In genomic region chr21:31124005-31124404, GRCh38 we compare ENCODE assay signal across 12 cellular contexts.
DNase-seq lines count a peak whose midpoint lies in the region; ATAC-seq and TF ChIP-seq lines count a peak whose summit lies in the region.
"Had no signal": no experiment of that assay in that cellular context is flagged by ENCODE, and none has a peak within 500 bp of the region (broad histone marks: within the 10 kb centered on the region; RNA-seq: fewer than 3 reads in every experiment).

No MANE protein-coding gene starts in this region.

- no peak overlapping the region for H3K4ac ChIP-seq in neuronal stem cell (ENCODE audit: low read length)

- H3K4me3 ChIP-seq in adrenal gland (no peak overlapping the region), neuronal stem cell (ENCODE audit: low read length in 2 of 2) (no peak overlapping the region)

- no peak overlapping the region for H3K18ac ChIP-seq in neuronal stem cell (ENCODE audit: low read length)

- DNase-seq in adrenal gland = peak in 5 of 7 donors; percentile 32 to 41 (median 33)
- DNase-seq in neuronal stem cell (ENCODE audit: low spot score) = peak; percentile 8
- no peak for DNase-seq in MCF 10A (ENCODE audit: unreplicated experiment)
- no peak for DNase-seq in HuH-7 (ENCODE audit: low spot score)
- DNase-seq: activated CD8-positive, alpha-beta T cell treated with anti-CD3 and anti-CD28 coated beads for 36 hours; DMS153; effector CD8-positive, alpha-beta T cell; NCI-H1105 treated with DMSO at 0.1 percent for 48 hours had no signal

- 28 to 41% (median 37%) methylated on average over 6 of the region's 6 CpGs for WGBS in adrenal gland, 4 donors
- no CpG with 5 or more reads among the region's 6 CpGs for WGBS in neuronal stem cell (ENCODE audit: extremely low coverage in 2 of 2, insufficient read length in 2 of 2, insufficient replicate concordance in 1 of 2), 2 donors

- no peak overlapping the region for H2BK12ac ChIP-seq in neuronal stem cell (ENCODE audit: low read length)

- H3K9me3 ChIP-seq in adrenal gland (replicated peaks in 1 of 3) (no peaks in the 10 kb centered on the region), neuronal stem cell (replicated peaks in 1 of 2; ENCODE audit: control insufficient read depth in 2 of 2, insufficient read depth in 1 of 2, low read depth in 1 of 2, low read length in 2 of 2) (no peaks in the 10 kb centered on the region)

- BruUV-seq in MCF 10A (replicated peaks; lab: Mats Ljungman, UMichigan) = no TSS peak

- H3K36me3 ChIP-seq in adrenal gland (replicated peaks in 1 of 2) (peaks cover 0 to 28% of the 10 kb centered on the region in 2 donors), neuronal stem cell (replicated peaks in 1 of 2; ENCODE audit: control insufficient read depth in 2 of 2, insufficient read depth in 2 of 2, low read length in 2 of 2) (peaks cover 33 to 88% of the 10 kb centered on the region in 2 donors)

- no peaks in the 10 kb centered on the region for H3K79me1 ChIP-seq in neuronal stem cell (ENCODE audit: low read depth, low read length)

- TF ChIP-seq POLR2A in adrenal gland (IDR thresholded peaks at IDR 0.05) = no peak

- H3K27me3 Mint-ChIP-seq in MCF 10A (ENCODE audit: insufficient read depth, unreplicated experiment) = no peaks in the 10 kb centered on the region
- H3K27me3 Mint-ChIP-seq: activated CD8-positive, alpha-beta T cell treated with anti-CD3 and anti-CD28 coated beads for 36 hours had no signal

- no peaks in the 10 kb centered on the region for H3K4me1 Mint-ChIP-seq in MCF 10A (ENCODE audit: insufficient read depth, unreplicated experiment)

- no peak overlapping the region for H3K4me3 Mint-ChIP-seq in MCF 10A (ENCODE audit: unreplicated experiment)
- H3K4me3 Mint-ChIP-seq: activated CD8-positive, alpha-beta T cell treated with anti-CD3 and anti-CD28 coated beads for 36 hours; T-helper 1 cell treated with Interleukin-12 subunit alpha and Interleukin-12 subunit beta and Interleukin-4 antibody, amounts not matched to agents 30 μg/mL and 1 μg/mL, for 36 hours had no signal

- ATAC-seq in GM18517 (IDR thresholded peaks at IDR 0.05; ENCODE audit: unreplicated experiment) = peak; percentile 51
- ATAC-seq in HG02759 (IDR thresholded peaks at IDR 0.05; ENCODE audit: unreplicated experiment) = peak; percentile 73
- ATAC-seq in HG02571 (IDR thresholded peaks at IDR 0.05; ENCODE audit: unreplicated experiment) = no peak
- ATAC-seq: activated CD8-positive, alpha-beta T cell treated with anti-CD3 and anti-CD28 coated beads for 36 hours had no signal

- peaks cover 14% of the 10 kb centered on the region for H3K36me3 Mint-ChIP-seq in MCF 10A (ENCODE audit: insufficient read depth, unreplicated experiment)

- no peak overlapping the region for H3K23ac ChIP-seq in neuronal stem cell (ENCODE audit: low read depth, low read length, poor library complexity)

- H3K4me1 ChIP-seq in adrenal gland (replicated peaks in 1 of 2) = no peaks in the 10 kb centered on the region
- H3K4me1 ChIP-seq in neuronal stem cell (ENCODE audit: control insufficient read depth in 2 of 2, insufficient read depth in 1 of 2, low read depth in 1 of 2, low read length in 2 of 2) = peaks cover 5 to 7% of the 10 kb centered on the region in 2 donors

- no peak overlapping the region for H3K14ac ChIP-seq in neuronal stem cell (ENCODE audit: low read length)

- no peak overlapping the region for H4K8ac ChIP-seq in neuronal stem cell (ENCODE audit: low read depth, low read length)

- no peaks in the 10 kb centered on the region for H3K27me3 ChIP-seq in adrenal gland
- H3K27me3 ChIP-seq in neuronal stem cell (ENCODE audit: control insufficient read depth in 3 of 3, insufficient read depth in 3 of 3, low read depth in 1 of 3, low read length in 3 of 3) = no peaks in the 10 kb centered on the region

- H2AK5ac ChIP-seq in neuronal stem cell (ENCODE audit: low read depth, low read length) = no peak overlapping the region

- H2BK15ac ChIP-seq in neuronal stem cell (ENCODE audit: low read length) = no peak overlapping the region

- no peaks in the 10 kb centered on the region for H3K9me3 Mint-ChIP-seq in MCF 10A (ENCODE audit: unreplicated experiment)
- H3K9me3 Mint-ChIP-seq: activated CD8-positive, alpha-beta T cell treated with anti-CD3 and anti-CD28 coated beads for 36 hours; T-helper 1 cell treated with Interleukin-12 subunit alpha and Interleukin-12 subunit beta and Interleukin-4 antibody, amounts not matched to agents 30 μg/mL and 1 μg/mL, for 36 hours had no signal

- peak overlapping the region; percentile 72 for H2AFZ ChIP-seq in neuronal stem cell (ENCODE audit: low read length)

- H3K4me2 ChIP-seq in neuronal stem cell (ENCODE audit: insufficient read depth, low read length, poor library complexity, severe bottlenecking) = no peak overlapping the region

- H3K27ac ChIP-seq in adrenal gland (peak overlapping the region in 1 of 5 donors; percentile 22), neuronal stem cell (replicated peaks; ENCODE audit: low read length) (peak overlapping the region; percentile 37)

- CTCF ChIA-PET in MCF 10A (lab: Yijun Ruan, JAX) = interaction anchor here (0.6 to 1.7 kb wide), 4 partner anchors 9 to 284 kb away, joined by 3 to 5 read pairs (median 4); no protein-coding TSS in a partner anchor

- intact Hi-C loops in adrenal gland (cut with DNase I) = no loop called here
- intact Hi-C loops in MCF 10A (cut with micrococcal nuclease) = no loop called here

- no peak overlapping the region for H3K27ac Mint-ChIP-seq in MCF 10A (ENCODE audit: low read depth, unreplicated experiment)
- H3K27ac Mint-ChIP-seq: activated CD8-positive, alpha-beta T cell treated with anti-CD3 and anti-CD28 coated beads for 36 hours; T-helper 1 cell treated with Interleukin-12 subunit alpha and Interleukin-12 subunit beta and Interleukin-4 antibody, amounts not matched to agents 30 μg/mL and 1 μg/mL, for 36 hours had no signal

- TF ChIP-seq CTCF in adrenal gland (IDR thresholded peaks at IDR 0.05) (no peak), MCF 10A (IDR thresholded peaks at IDR 0.05; ENCODE audit: unreplicated experiment) (no peak)

- no peak overlapping the region for H3K9ac ChIP-seq in neuronal stem cell (ENCODE audit: low read depth, low read length, poor library complexity)

- H2BK120ac ChIP-seq in neuronal stem cell (ENCODE audit: low read depth, low read length) = no peak overlapping the region

- POLR2A ChIA-PET in MCF 10A (lab: Yijun Ruan, JAX) = interaction anchor here (0.6 kb wide), 1 partner anchor 34 kb away, joined by 3 read pairs; no protein-coding TSS in a partner anchor

- H2BK5ac ChIP-seq in neuronal stem cell (ENCODE audit: low read length) = peak overlapping the region; percentile 17

- H4K91ac ChIP-seq in neuronal stem cell (ENCODE audit: low read depth, low read length, poor library complexity) = no peak overlapping the region

Comparison
In these comparisons a context has a peak if more than half of its experiments do, and no peak if none do; other contexts are left out.
1. DNase-seq: peak in adrenal gland (5 of 7) and neuronal stem cell (single experiment); none in MCF 10A (single experiment) and HuH-7 (single experiment).